Comparison of ENCODE assay signal across 8 cellular contexts in genomic region chrX:13646154-13646549, GRCh38.
A peak's percentile ranks its signal among the peaks of the same experiment; 100 is the strongest.
DNase-seq lines count a peak whose midpoint lies in the region; ATAC-seq lines count a peak whose summit lies in the region.

No MANE protein-coding gene starts in this region.

- ATAC-seq in GM21786 (IDR thresholded peaks at IDR 0.05; ENCODE audit: unreplicated experiment): no peak
- ATAC-seq in HG03175 (IDR thresholded peaks at IDR 0.05; ENCODE audit: unreplicated experiment): no peak

- no peaks in the 10 kb centered on the region for H3K36me3 ChIP-seq in HUES6 (ENCODE audit: control insufficient read depth, insufficient read depth, low read length)

- peak; percentile 4 for DNase-seq in DMS53 treated with DMSO at 0.1 percent for 48 hours (lab: John Stamatoyannopoulos, UW; ENCODE audit: unreplicated experiment)
- DNase-seq in RPMI8226: peak; percentile 52
- peak; percentile 15 to 81 for DNase-seq in T47D (ENCODE audit: low read depth in 1 of 2, low spot score in 1 of 2)
- peak; percentile 65 for DNase-seq in iris pigment epithelial cell (ENCODE audit: low read depth)
- peak; percentile 8 to 14 for DNase-seq in stimulated activated CD8-positive, alpha-beta memory T cell treated with anti-CD3 and anti-CD28 coated beads, Interleukin-2, amount 100 ng/mL, for 48 hours (ENCODE audit: low read depth in 2 of 2)

- no peaks in the 10 kb centered on the region; the same call in 1 of the 2 replicates for H3K27me3 ChIP-seq in HUES6 (ENCODE audit: control insufficient read depth, insufficient read depth, low read length)

- H3K4me1 ChIP-seq in HUES6 (ENCODE audit: control insufficient read depth, insufficient read depth, low read length): peaks cover 5% of the 10 kb centered on the region

- in situ Hi-C loops in T47D (cut with HindIII; ENCODE audit: low pct_unique_long_range_greater_than_20kb, low sequenced_read_pairs): no loop called here

- H3K9ac ChIP-seq in HUES6 (ENCODE audit: low read length): no peak overlapping the region

- no peaks in the 10 kb centered on the region for H3K9me3 ChIP-seq in HUES6 (ENCODE audit: control insufficient read depth, insufficient read depth, low read depth, low read length)

- no peak overlapping the region for H3K4me3 ChIP-seq in HUES6 (ENCODE audit: low read depth, low read length)

- 0 out of 2 replicates have a peak overlapping the region, but pooled peaks have one; percentile 48 for H3K27ac ChIP-seq in HUES6 (ENCODE audit: low read depth, low read length)

Comparison
In these comparisons a context has a peak if more than half of its experiments do, and no peak if none do; other contexts are left out.
1. DNase-seq: peak in every context shown above with its lines; median percentile 65 in iris pigment epithelial cell; 52 in RPMI8226; 48 in T47D; 11 in stimulated activated CD8-positive, alpha-beta memory T cell treated with anti-CD3 and anti-CD28 coated beads, Interleukin-2, amount 100 ng/mL, for 48 hours; 4 in DMS53 treated with DMSO at 0.1 percent for 48 hours.